Comparison of ENCODE assay signal across 10 cellular contexts in the genomic region with DNA sequence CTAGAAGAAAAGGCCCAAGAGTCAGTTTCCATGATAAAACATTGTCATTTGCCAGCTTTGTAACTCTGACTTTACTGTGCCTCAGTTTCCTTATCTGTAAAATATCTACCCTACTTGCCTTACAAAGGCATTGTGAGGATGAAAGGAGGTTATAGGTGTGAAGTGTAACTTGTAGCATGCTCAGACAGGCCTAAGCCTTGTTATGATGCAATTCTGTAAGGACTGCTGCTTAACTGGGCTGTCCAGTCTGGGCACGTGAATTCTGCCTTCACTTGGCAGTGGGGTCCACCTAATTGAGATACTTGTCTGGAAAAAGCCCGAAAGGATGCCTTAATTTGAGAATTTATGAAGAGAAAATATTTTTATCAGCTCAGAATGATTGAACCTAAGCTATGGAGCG.
"Had no signal": no experiment of that assay in that cellular context is flagged by ENCODE, and none has a peak within 500 bp of the region (broad histone marks: within the 10 kb centered on the region; RNA-seq: fewer than 3 reads in every experiment).

No MANE protein-coding gene starts in this region.

- H3K27ac ChIP-seq: adrenal gland, pancreas had no signal

- H3K4me1 ChIP-seq: pancreas had no signal

- H3K27me3 ChIP-seq: adrenal gland, pancreas, transverse colon had no signal

- H3K36me3 ChIP-seq: adrenal gland, pancreas, transverse colon had no signal

- FAIRE-seq: pancreas had no signal

- H3K4me3 ChIP-seq: adrenal gland, pancreas, transverse colon had no signal

- H3K9me3 ChIP-seq: adrenal gland, pancreas, transverse colon had no signal

- DNase-seq: activated CD4-positive, alpha-beta T cell treated with anti-CD3 and anti-CD28 coated beads for 48 hours; activated naive CD4-positive, alpha-beta T cell treated with anti-CD3 and anti-CD28 coated beads, Interleukin-2, amount 50 U/mL, for 16 hours; effector memory CD8-positive, alpha-beta T cell; erythroblast; stimulated activated naive B cell treated with anti-CD40 and anti-IgM and Interleukin-4, amounts not matched to agents 10 μg/mL and 1 μg/mL and 100 μg/mL, for 72 hours; T-helper 17 cell; transverse colon had no signal

- ATAC-seq: effector memory CD8-positive, alpha-beta T cell; stimulated activated naive B cell treated with anti-CD40 and anti-IgM and Interleukin-4, amounts not matched to agents 10 μg/mL and 1 μg/mL and 100 μg/mL, for 72 hours; T-helper 17 cell; WTC11 had no signal
